9 cellular contexts compared by ENCODE assay signal in the genomic region with DNA sequence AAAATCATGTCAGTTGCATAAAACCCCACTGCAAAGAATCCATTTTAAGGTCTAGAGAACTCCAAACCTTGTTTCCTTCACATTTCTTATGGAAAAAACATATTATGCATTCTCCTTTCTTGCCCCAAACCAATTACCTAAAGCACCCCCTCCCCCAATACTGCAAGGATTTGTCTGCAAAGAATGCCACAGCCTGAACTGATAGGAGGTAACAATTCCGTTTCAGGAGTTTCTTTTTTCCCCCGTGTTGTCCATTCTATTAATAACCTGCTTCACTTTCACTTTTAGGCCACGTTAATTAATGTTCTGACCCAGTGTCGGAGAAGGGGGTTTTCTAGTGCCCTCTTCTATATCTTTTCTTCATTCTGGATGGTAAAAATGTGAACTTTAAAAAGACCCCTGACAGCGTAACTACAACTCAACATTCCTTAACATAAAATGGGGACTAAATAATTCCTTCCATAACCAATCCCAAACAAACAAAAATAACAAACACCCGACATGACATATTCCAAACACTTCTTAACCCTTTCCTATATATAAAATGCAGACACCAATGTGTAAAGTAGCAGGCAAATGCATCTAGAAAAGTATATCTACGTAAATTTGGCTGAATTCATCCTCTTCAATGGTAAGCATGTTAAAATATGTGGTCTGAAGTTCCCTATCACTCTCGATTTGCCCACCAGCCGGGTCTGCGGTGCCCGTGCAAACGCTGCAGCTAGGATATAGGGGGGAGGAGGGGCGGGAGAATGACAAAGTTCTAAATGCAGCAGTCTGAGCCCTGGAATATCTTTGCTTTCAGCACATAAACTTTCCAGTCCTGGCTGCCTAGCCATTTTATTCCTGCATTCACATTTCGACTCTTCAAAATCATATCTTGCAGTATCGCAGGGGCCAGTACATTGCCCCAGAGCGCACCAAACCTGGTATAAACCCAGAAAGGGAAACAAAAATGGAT. TPM values are rescaled to one million over a fixed set of nuclear protein-coding genes. Genes with fewer than 3 reads are reported as not detected.
DNase-seq lines count a peak whose midpoint lies in the region; ATAC-seq and TF ChIP-seq lines count a peak whose summit lies in the region.
"Had no signal": no experiment of that assay in that cellular context is flagged by ENCODE, and none has a peak within 500 bp of the region (broad histone marks: within the 10 kb centered on the region; RNA-seq: fewer than 3 reads in every experiment).

No MANE protein-coding gene starts in this region.

- POLR2A ChIA-PET in activated CD4-positive, alpha-beta T cell treated with anti-CD3 and anti-CD28 coated beads for 36 hours (lab: Charles Lee), result no interaction called here

- no peak overlapping the region for H3K27ac Mint-ChIP-seq in activated CD4-positive, alpha-beta T cell treated with anti-CD3 and anti-CD28 coated beads for 36 hours

- TF ChIP-seq CTCF in suprapubic skin (IDR thresholded peaks at IDR 0.05), result no peak

- peak overlapping the region; percentile 94 for H3K9ac ChIP-seq in SK-N-MC (ENCODE audit: insufficient read length)

- H3K27me3 ChIP-seq in suprapubic skin, result peaks cover 93% of the 10 kb centered on the region

- H3K4me3 Mint-ChIP-seq in activated CD4-positive, alpha-beta T cell treated with anti-CD3 and anti-CD28 coated beads for 36 hours, result peak overlapping the region; percentile 73

- H3K4me3 ChIP-seq in SK-N-MC, result peak overlapping the region; percentile 97
- peak overlapping the region; percentile 53; the same call in 1 of the 2 replicates for H3K4me3 ChIP-seq in iPS-18c (ENCODE audit: insufficient read depth, low read depth, low read length)
- peak overlapping the region; percentile 62 for H3K4me3 ChIP-seq in suprapubic skin

- no peak for DNase-seq in activated CD4-positive, alpha-beta T cell treated with anti-CD3 and anti-CD28 coated beads for 36 hours
- no peak for DNase-seq in activated CD4-positive, alpha-beta T cell treated with anti-CD3 and anti-CD28 coated beads, Interleukin-2, amount 50 U/mL, for 1 hour
- DNase-seq in SK-N-MC (ENCODE audit: low read depth, low spot score) (no peak), suprapubic skin (ENCODE audit: low spot score in 2 of 2) (no peak), NK-92 (lab: John Stamatoyannopoulos, UW; ENCODE audit: unreplicated experiment) (no peak)
- DNase-seq: COR-L47 had no signal

- peaks cover 1% of the 10 kb centered on the region for H3K9me3 Mint-ChIP-seq in activated CD4-positive, alpha-beta T cell treated with anti-CD3 and anti-CD28 coated beads for 36 hours (ENCODE audit: low read depth)

- no peak for TF ChIP-seq POLR2A in suprapubic skin (IDR thresholded peaks at IDR 0.05)

- H3K4me1 ChIP-seq in suprapubic skin, result peaks cover 70% of the 10 kb centered on the region

- peaks cover 56% of the 10 kb centered on the region for H3K4me1 Mint-ChIP-seq in activated CD4-positive, alpha-beta T cell treated with anti-CD3 and anti-CD28 coated beads for 36 hours

- peaks cover 8% of the 10 kb centered on the region for H3K36me3 Mint-ChIP-seq in activated CD4-positive, alpha-beta T cell treated with anti-CD3 and anti-CD28 coated beads for 36 hours (ENCODE audit: low read depth)

- no peak overlapping the region for H3K27ac ChIP-seq in SK-N-MC
- H3K27ac ChIP-seq in suprapubic skin, result peak overlapping the region; percentile 64

- H3K27me3 Mint-ChIP-seq in activated CD4-positive, alpha-beta T cell treated with anti-CD3 and anti-CD28 coated beads for 36 hours, result peaks cover 66% of the 10 kb centered on the region

- H3K9me3 ChIP-seq in SK-N-MC (ENCODE audit: low read depth, low read length), result no peaks in the 10 kb centered on the region
- H3K9me3 ChIP-seq in iPS-18c (ENCODE audit: control insufficient read depth, insufficient read depth, low read length), result no peaks in the 10 kb centered on the region
- no peaks in the 10 kb centered on the region for H3K9me3 ChIP-seq in suprapubic skin

- TF ChIP-seq EP300 in suprapubic skin (IDR thresholded peaks at IDR 0.05), result no peak

- CTCF ChIA-PET in activated CD4-positive, alpha-beta T cell treated with anti-CD3 and anti-CD28 coated beads for 36 hours (lab: Charles Lee), result no interaction called here

- WGBS in suprapubic skin, result 10% methylated on average over 16 of the region's 16 CpGs

- H3K36me3 ChIP-seq in SK-N-MC (ENCODE audit: insufficient read depth, low read length) (peaks cover 6% of the 10 kb centered on the region; the same call in 1 of the 2 replicates), suprapubic skin (no peaks in the 10 kb centered on the region)

- intact Hi-C loops in activated CD4-positive, alpha-beta T cell treated with anti-CD3 and anti-CD28 coated beads for 36 hours (cut with DNase I, micrococcal nuclease), result loop anchor here in 1 of 2 experiments (5.0 kb wide), 8 partner anchors 138 to 1003 kb away; partner anchors contain the start of genes FARS2, LYRM4 and RPP40

- ATAC-seq in activated CD4-positive, alpha-beta T cell treated with anti-CD3 and anti-CD28 coated beads for 36 hours, result no peak
- ATAC-seq in GM18498 (IDR thresholded peaks at IDR 0.05; ENCODE audit: unreplicated experiment) (no peak), HG02970 (IDR thresholded peaks at IDR 0.05; ENCODE audit: low FRiP score, unreplicated experiment) (no peak)

RNA-seq across cellular contexts. Expression of gene NRN1, which starts 1.0 kb away (rescaled TPM):
- total RNA-seq in activated CD4-positive, alpha-beta T cell treated with anti-CD3 and anti-CD28 coated beads for 36 hours, result 1 to 10 TPM; 4.6 to 7.5 TPM
- 10 to 100 TPM in 2 of 4 donors, 1 to 10 TPM in 2; 5.1 to 16.1 (median 8.8) TPM for total RNA-seq in suprapubic skin
